Comparison of ENCODE assay signal across 12 cellular contexts in genomic region chr11:62458212-62459002, GRCh38. TPM values are rescaled to one million over a fixed set of nuclear protein-coding genes. Genes with fewer than 3 reads are reported as not detected.
DNase-seq lines count a peak whose midpoint lies in the region; TF ChIP-seq lines count a peak whose summit lies in the region.
"Had no signal": no experiment of that assay in that cellular context is flagged by ENCODE, and none has a peak within 500 bp of the region (broad histone marks: within the 10 kb centered on the region; RNA-seq: fewer than 3 reads in every experiment).

No MANE protein-coding gene starts in this region.

- CTCF ChIA-PET in PC-9 (lab: Charles Lee) = interaction anchor here (0.5 kb wide), 1 partner anchor 30 kb away, joined by 3 read pairs; no protein-coding TSS in a partner anchor

- no peaks in the 10 kb centered on the region for H3K27me3 ChIP-seq in PC-9 (ENCODE audit: insufficient read depth, low read depth)

- H3K4me3 ChIP-seq in PC-9 (no peak overlapping the region), fibroblast of the aortic adventitia (ENCODE audit: low read depth, low read length) (no peak overlapping the region)
- H3K4me3 ChIP-seq: psoas muscle had no signal

- H3F3A ChIP-seq in PC-9 (ENCODE audit: insufficient read depth, low read depth) = peaks cover 16% of the 10 kb centered on the region

- H3K9me3 ChIP-seq in PC-9 (ENCODE audit: insufficient read depth, low read depth) = no peaks in the 10 kb centered on the region
- H3K9me3 ChIP-seq: psoas muscle had no signal

- POLR2A ChIA-PET in PC-9 (lab: Charles Lee; ENCODE audit: unreplicated experiment) = interaction anchor here (0.5 to 0.7 kb wide), 3 partner anchors 133 to 667 kb away, joined by 3 to 11 read pairs (median 5); no protein-coding TSS in a partner anchor

- no peaks in the 10 kb centered on the region for H3K9me2 ChIP-seq in PC-9 (ENCODE audit: insufficient read depth)

- H3K27ac ChIP-seq in PC-9 (peak overlapping the region; percentile 69), substantia nigra (ENCODE audit: low read depth, low read length, poor library complexity, severe bottlenecking) (no peak overlapping the region), caudate nucleus (ENCODE audit: low read depth, low read length) (no peak overlapping the region)
- H3K27ac ChIP-seq: psoas muscle had no signal

- no peak overlapping the region for H2AFZ ChIP-seq in PC-9

- no TSS peak for BruUV-seq in PC-9 (replicated peaks; lab: Mats Ljungman, UMichigan)

- peak overlapping the region; percentile 32 for H3K4me2 ChIP-seq in PC-9

- H3K4me1 ChIP-seq in PC-9 (replicated peaks; ENCODE audit: insufficient read depth) = peaks cover 22% of the 10 kb centered on the region
- H3K4me1 ChIP-seq: psoas muscle had no signal

- intact Hi-C loops in PC-9 (cut with micrococcal nuclease; ENCODE audit: unreplicated experiment) = no loop called here

- DNase-seq in EH (ENCODE audit: low read depth) (peak; percentile 38), PC-9 (peak in 1 of 2 experiments; percentile 58), fibroblast of the aortic adventitia (ENCODE audit: low read depth) (peak; percentile 36), renal cortical epithelial cell (ENCODE audit: low read depth) (peak; percentile 72), substantia nigra (lab: John Stamatoyannopoulos, UW) (no peak), ecto neural progenitor cell (ENCODE audit: low spot score) (no peak), kidney glomerular epithelial cell (lab: John Stamatoyannopoulos, UW) (no peak), caudate nucleus (lab: John Stamatoyannopoulos, UW) (no peak)
- DNase-seq: C1 segment of cervical spinal cord, psoas muscle had no signal

- H3K79me2 ChIP-seq in PC-9 (ENCODE audit: low read depth) = no peaks in the 10 kb centered on the region

- H4K20me1 ChIP-seq in PC-9 (ENCODE audit: insufficient read depth) = no peaks in the 10 kb centered on the region

- TF ChIP-seq CTCF in PC-9 (conservative IDR thresholded peaks at IDR 0.05) (no peak), fibroblast of the aortic adventitia (IDR thresholded peaks at IDR 0.05; ENCODE audit: insufficient read depth, low read length) (no peak)

- no peaks in the 10 kb centered on the region for H3K36me3 ChIP-seq in PC-9 (ENCODE audit: low read depth)

RNA-seq across cellular contexts. Expression of gene SCGB1A1, which starts 39.6 kb away (rescaled TPM):
- total RNA-seq in PC-9 (2021) (not detected in 2 replicates), fibroblast of the aortic adventitia (ENCODE audit: low replicate concordance) (not detected in 2 replicates), renal cortical epithelial cell (not detected in 2 replicates)
- total RNA-seq: fibroblast of lung, psoas muscle, ureter had no signal

Comparison
In these comparisons a context has a peak if more than half of its experiments do, and no peak if none do; other contexts are left out.
1. DNase-seq: peak in EH (single experiment), fibroblast of the aortic adventitia (single experiment) and renal cortical epithelial cell (single experiment); none in substantia nigra (0 of 49), ecto neural progenitor cell (single experiment), kidney glomerular epithelial cell (single experiment) and caudate nucleus (0 of 61).